ENCODE assay signal across 10 cellular contexts in genomic region chr20:32582659-32583580, GRCh38. TPM values are rescaled to one million over a fixed set of nuclear protein-coding genes. Genes with fewer than 3 reads are reported as not detected.
A peak's percentile ranks its signal among the peaks of the same experiment; 100 is the strongest.
DNase-seq lines count a peak whose midpoint lies in the region; ATAC-seq, FAIRE-seq and TF ChIP-seq lines count a peak whose summit lies in the region.
"Had no signal": no experiment of that assay in that cellular context is flagged by ENCODE, and none has a peak within 500 bp of the region (broad histone marks: within the 10 kb centered on the region; RNA-seq: fewer than 3 reads in every experiment).

No MANE protein-coding gene starts in this region.

- TF ChIP-seq CTCF in RWPE2 (IDR thresholded peaks at IDR 0.05; ENCODE audit: poor library complexity, severe bottlenecking), result no peak
- no peak for TF ChIP-seq CTCF in bronchial epithelial cell (IDR thresholded peaks at IDR 0.05; ENCODE audit: insufficient read depth, low read length, severe bottlenecking)
- no peak for TF ChIP-seq CTCF in right lobe of liver (IDR thresholded peaks at IDR 0.05)
- no peak for TF ChIP-seq CTCF in tibial artery (IDR thresholded peaks at IDR 0.05)

- no peak for TF ChIP-seq POLR2A in right lobe of liver (IDR thresholded peaks at IDR 0.05)

- WGBS in right lobe of liver (ENCODE audit: insufficient coverage, low coverage, low lambda C conversion rate, missing lambda C conversion rate), result 0% methylated on average over 1 of the region's 91 CpGs

- H3K36me3 ChIP-seq in RWPE2 (ENCODE audit: low read depth), result no peaks in the 10 kb centered on the region
- H3K36me3 ChIP-seq in bronchial epithelial cell (ENCODE audit: control insufficient read depth, insufficient read depth, low read length), result no peaks in the 10 kb centered on the region
- no peaks in the 10 kb centered on the region for H3K36me3 ChIP-seq in right lobe of liver
- no peaks in the 10 kb centered on the region for H3K36me3 ChIP-seq in tibial artery

- H3K4me1 ChIP-seq in RWPE2 (ENCODE audit: insufficient read depth, poor library complexity, severe bottlenecking) (no peaks in the 10 kb centered on the region), right lobe of liver (peaks cover 0 to 4% (median 0%) of the 10 kb centered on the region in 4 donors), tibial artery (peaks cover 0 to 29% (median 24%) of the 10 kb centered on the region in 4 donors)

- intact Hi-C loops in right lobe of liver (cut with DNase I) (no loop called here), tibial artery (cut with DNase I; ENCODE audit: low total_unique reads) (no loop called here)

- DNase-seq in DMS53 (lab: John Stamatoyannopoulos, UW) (peak; percentile 73), DMS53 treated with DMSO at 0.1 percent for 48 hours (lab: John Stamatoyannopoulos, UW; ENCODE audit: unreplicated experiment) (no peak), RWPE2 (ENCODE audit: low spot score) (no peak), bronchial epithelial cell (ENCODE audit: low read depth) (no peak), right lobe of liver (no peak), tibial artery (no peak), 8988T (no peak)

- H3K27me3 ChIP-seq in RWPE2 (ENCODE audit: insufficient read depth, poor library complexity, severe bottlenecking), result peaks cover 16% of the 10 kb centered on the region
- H3K27me3 ChIP-seq in bronchial epithelial cell (ENCODE audit: control insufficient read depth, insufficient read depth, low read length), result peaks cover 4% of the 10 kb centered on the region
- no peaks in the 10 kb centered on the region for H3K27me3 ChIP-seq in right lobe of liver
- peaks cover 0 to 45% of the 10 kb centered on the region in 2 donors for H3K27me3 ChIP-seq in tibial artery

- ATAC-seq in RWPE2 (ENCODE audit: low read depth) (no peak), right lobe of liver (peak in 3 of 4 donors; percentile 7 to 36 (median 26)), HG02678 (IDR thresholded peaks at IDR 0.05; ENCODE audit: unreplicated experiment) (no peak)

- no peaks in the 10 kb centered on the region for H3K9me3 ChIP-seq in RWPE2 (ENCODE audit: severe bottlenecking)
- no peaks in the 10 kb centered on the region for H3K9me3 ChIP-seq in right lobe of liver
- no peaks in the 10 kb centered on the region for H3K9me3 ChIP-seq in tibial artery

- FAIRE-seq in bronchial epithelial cell (lab: Jason Lieb, UNC), result no peak
- FAIRE-seq: A204.1, TTC549 had no signal

- H3K27ac ChIP-seq in RWPE2 (ENCODE audit: poor library complexity, severe bottlenecking) (no peak overlapping the region), right lobe of liver (peak overlapping the region in 1 of 3 donors; percentile 33), tibial artery (no peak overlapping the region)

- peak overlapping the region; percentile 39 for H3K4me3 ChIP-seq in RWPE2 (ENCODE audit: severe bottlenecking)
- H3K4me3 ChIP-seq in bronchial epithelial cell (ENCODE audit: low read depth, low read length), result peak overlapping the region; percentile 56
- peak overlapping the region; percentile 26 to 56 (median 27) for H3K4me3 ChIP-seq in right lobe of liver
- peak overlapping the region; percentile 52 to 71 for H3K4me3 ChIP-seq in tibial artery

RNA-seq across cellular contexts. Expression of gene NOL4L, which starts 2.2 kb away (rescaled TPM):
- total RNA-seq in bronchial epithelial cell (1.8 and 2.8 TPM in 2 replicates), right lobe of liver (1 to 10 TPM; 4.3 to 6.5 (median 5.7) TPM)

Comparison
In these comparisons a context has a peak if more than half of its experiments do, and no peak if none do; other contexts are left out.
1. ATAC-seq: peak in right lobe of liver (3 of 4); none in RWPE2 (single experiment) and HG02678 (single experiment).
2. Peak in every context shown above with its lines, with median percentiles within 50 percentile points of each other: H3K4me3 ChIP-seq.